ENCODE assay signal across 17 cellular contexts in genomic region chr9:96135071-96135825, GRCh38.
DNase-seq lines count a peak whose midpoint lies in the region; ATAC-seq and TF ChIP-seq lines count a peak whose summit lies in the region.
"Had no signal": no experiment of that assay in that cellular context is flagged by ENCODE, and none has a peak within 500 bp of the region (broad histone marks: within the 10 kb centered on the region; RNA-seq: fewer than 3 reads in every experiment).

No MANE protein-coding gene starts in this region.

- DNase-seq in AG10803 (ENCODE audit: low read depth): peak; percentile 31
- peak; percentile 60 for DNase-seq in IMR-90
- DNase-seq in effector memory CD8-positive, alpha-beta T cell: no peak
- DNase-seq in osteocyte (ENCODE audit: extremely low spot score, unreplicated experiment): no peak
- DNase-seq in NCI-H1105 treated with DMSO at 0.1 percent for 48 hours (lab: John Stamatoyannopoulos, UW): no peak
- no peak for DNase-seq in effector CD4-positive, alpha-beta T cell
- DNase-seq: activated CD4-positive, alpha-beta T cell treated with anti-CD3 and anti-CD28 coated beads for 36 hours; activated gamma-delta T cell; amygdala; GDM1; Karpas-422; NCI-H1417; NCI-H82; stimulated activated naive CD4-positive, alpha-beta T cell had no signal

- H2AK5ac ChIP-seq in IMR-90 (ENCODE audit: low read depth, low read length): no peak overlapping the region

- 73% methylated on average over 6 of the region's 10 CpGs; no CpG with 5 or more reads in 1 of the 2 experiments for WGBS in IMR-90 (ENCODE audit: extremely low coverage in 2 of 2, insufficient read length in 1 of 2), 2 experiments

- no peak overlapping the region for H2AFZ ChIP-seq in IMR-90 (replicated peaks; ENCODE audit: low read length, poor library complexity)

- H3K27ac Mint-ChIP-seq in effector memory CD8-positive, alpha-beta T cell: peak overlapping the region; percentile 18 to 21
- H3K27ac Mint-ChIP-seq in osteocyte (ENCODE audit: unreplicated experiment): peak overlapping the region; percentile 78
- H3K27ac Mint-ChIP-seq: activated CD4-positive, alpha-beta T cell treated with anti-CD3 and anti-CD28 coated beads for 36 hours had no signal

- H3K4me2 ChIP-seq in IMR-90 (ENCODE audit: low read depth, low read length): peak overlapping the region; percentile 46; the same call in 1 of the 2 replicates

- no peak overlapping the region for H3K27ac ChIP-seq in IMR-90 (ENCODE audit: insufficient read depth, low read length)

- peaks cover 4% of the 10 kb centered on the region; the same call in 1 of the 2 replicates for H3K9me1 ChIP-seq in IMR-90 (ENCODE audit: insufficient read depth, low read length)

- H4K20me1 ChIP-seq in IMR-90 (ENCODE audit: insufficient read depth, low read length): no peaks in the 10 kb centered on the region

- BruUV-seq in IMR-90 (replicated peaks; lab: Mats Ljungman, UMichigan): no TSS peak

- H3K18ac ChIP-seq in IMR-90 (ENCODE audit: low read depth, low read length): no peak overlapping the region; the same call in 1 of the 2 replicates

- in situ Hi-C loops in IMR-90 (cut with MboI; ENCODE audit: low sequenced_read_pairs): no loop called here

- POLR2A ChIA-PET in IMR-90 (lab: Charles Lee; ENCODE audit: unreplicated experiment): no interaction called here

- H3K56ac ChIP-seq in IMR-90 (ENCODE audit: extremely low read depth, insufficient read depth, low read length): no peak overlapping the region

- H2AK9ac ChIP-seq in IMR-90 (replicated peaks; ENCODE audit: low read depth, low read length, poor library complexity): peak overlapping the region; percentile 33

- peaks cover 0 to 9% of the 10 kb centered on the region in 2 donors for H3K4me1 Mint-ChIP-seq in effector memory CD8-positive, alpha-beta T cell (ENCODE audit: low read depth in 2 of 2)
- peaks cover 67% of the 10 kb centered on the region for H3K4me1 Mint-ChIP-seq in osteocyte (ENCODE audit: unreplicated experiment)
- H3K4me1 Mint-ChIP-seq: central memory CD8-positive, alpha-beta T cell had no signal

- H3K4ac ChIP-seq in IMR-90 (ENCODE audit: low read depth, low read length): no peak overlapping the region

- ATAC-seq in IMR-90 (ENCODE audit: low read depth) (no peak), HG02571 (IDR thresholded peaks at IDR 0.05; ENCODE audit: unreplicated experiment) (no peak)
- no peak for ATAC-seq in effector memory CD8-positive, alpha-beta T cell (replicated peaks)
- ATAC-seq: activated CD4-positive, alpha-beta T cell treated with anti-CD3 and anti-CD28 coated beads for 36 hours; left lobe of liver had no signal

- no peaks in the 10 kb centered on the region for H3K36me3 ChIP-seq in IMR-90 (ENCODE audit: control insufficient read depth, insufficient read depth, low read length)

- peaks cover 3% of the 10 kb centered on the region; the same call in 1 of the 2 replicates for H3K9me3 ChIP-seq in IMR-90 (ENCODE audit: control insufficient read depth, insufficient read depth, low read length)

- H3K9me3 Mint-ChIP-seq in effector memory CD8-positive, alpha-beta T cell: peaks cover 0 to 4% of the 10 kb centered on the region in 2 donors
- no peaks in the 10 kb centered on the region for H3K9me3 Mint-ChIP-seq in osteocyte (ENCODE audit: unreplicated experiment)

- peaks cover 31% of the 10 kb centered on the region for H3K27me3 ChIP-seq in IMR-90 (ENCODE audit: control insufficient read depth, insufficient read depth, low read length)

- H2BK5ac ChIP-seq in IMR-90 (ENCODE audit: low read depth, low read length, poor library complexity, severe bottlenecking): no peak overlapping the region

- no peak overlapping the region for H2BK120ac ChIP-seq in IMR-90 (ENCODE audit: low read depth, low read length)

- TF ChIP-seq POLR2A in IMR-90 (IDR thresholded peaks at IDR 0.05; ENCODE audit: low read depth, low read length): no peak

- dilution Hi-C loops in IMR-90 (cut with HindIII; ENCODE audit: low sequenced_read_pairs, unreplicated experiment): no loop called here

- no peak for TF ChIP-seq CTCF in AG10803 (conservative IDR thresholded peaks at IDR 0.05; ENCODE audit: low read length)
- TF ChIP-seq CTCF in IMR-90 (conservative IDR thresholded peaks at IDR 0.05; ENCODE audit: low read depth, low read length): no peak
- TF ChIP-seq CTCF in osteocyte (IDR thresholded peaks at IDR 0.05): no peak

- H3K9ac ChIP-seq in IMR-90 (ENCODE audit: low read depth, low read length): no peak overlapping the region

- peaks cover 11 to 12% of the 10 kb centered on the region in 2 donors for H3K27me3 Mint-ChIP-seq in effector memory CD8-positive, alpha-beta T cell
- no peaks in the 10 kb centered on the region for H3K27me3 Mint-ChIP-seq in osteocyte (ENCODE audit: unreplicated experiment)

- CTCF ChIA-PET in IMR-90 (lab: Yijun Ruan, JAX): no interaction called here

- H2BK15ac ChIP-seq in IMR-90 (ENCODE audit: low read depth, low read length): no peak overlapping the region

- H3K4me3 ChIP-seq in AG10803 (ENCODE audit: low read length): no peak overlapping the region
- H3K4me3 ChIP-seq in IMR-90 (ENCODE audit: insufficient read depth, low read depth, low read length): no peak overlapping the region

- no peak overlapping the region for H4K8ac ChIP-seq in IMR-90 (ENCODE audit: low read depth in 2 of 2, low read length in 2 of 2)

- no peak overlapping the region for H3K23ac ChIP-seq in IMR-90 (ENCODE audit: low read depth, low read length)

- H4K5ac ChIP-seq in IMR-90 (ENCODE audit: low read depth, low read length): no peak overlapping the region

- H3K4me1 ChIP-seq in IMR-90 (ENCODE audit: control insufficient read depth, insufficient read depth, low read length): peaks cover 25% of the 10 kb centered on the region

- TF ChIP-seq RAD21 in IMR-90 (IDR thresholded peaks at IDR 0.05; ENCODE audit: low read length): no peak

- no peaks in the 10 kb centered on the region for H3K36me3 Mint-ChIP-seq in effector memory CD8-positive, alpha-beta T cell (ENCODE audit: insufficient read depth)
- H3K36me3 Mint-ChIP-seq in osteocyte (ENCODE audit: unreplicated experiment): no peaks in the 10 kb centered on the region

- no peak overlapping the region for H4K91ac ChIP-seq in IMR-90 (ENCODE audit: insufficient read depth, low read depth, low read length)

- intact Hi-C loops in IMR-90 (cut with micrococcal nuclease): loop anchor here (10.0 kb wide), 1 partner anchor 630 kb away; no protein-coding TSS in a partner anchor

- no peak overlapping the region for H3K14ac ChIP-seq in IMR-90 (replicated peaks; ENCODE audit: low read depth, low read length)

- no peak overlapping the region for H3K4me3 Mint-ChIP-seq in effector memory CD8-positive, alpha-beta T cell
- H3K4me3 Mint-ChIP-seq in osteocyte (ENCODE audit: unreplicated experiment): no peak overlapping the region
- H3K4me3 Mint-ChIP-seq: activated CD4-positive, alpha-beta T cell treated with anti-CD3 and anti-CD28 coated beads for 36 hours; central memory CD8-positive, alpha-beta T cell had no signal

- H2BK20ac ChIP-seq in IMR-90 (ENCODE audit: low read depth, low read length): no peak overlapping the region; the same call in 1 of the 2 replicates

- H3K79me1 ChIP-seq in IMR-90 (ENCODE audit: low read depth in 1 of 2, low read length in 2 of 2): no peaks in the 10 kb centered on the region

TF ChIP-seq in IMR-90, 13 proteins besides CTCF, POLR2A, EP300 and RAD21:
- TF ChIP-seq CEBPB (IDR thresholded peaks at IDR 0.05; ENCODE audit: low read depth, low read length): no peak
- TF ChIP-seq MAFK (IDR thresholded peaks at IDR 0.05; ENCODE audit: low read depth, low read length): no peak
- no peak for TF ChIP-seq RCOR1 (IDR thresholded peaks at IDR 0.05; ENCODE audit: insufficient replicate concordance, low read length)
- no peak for TF ChIP-seq SMC3 (IDR thresholded peaks at IDR 0.05; ENCODE audit: low read depth, low read length)
- TF ChIP-seq RFX5 (IDR thresholded peaks at IDR 0.05; ENCODE audit: low read depth, low read length): no peak
- TF ChIP-seq NFE2L2 (IDR thresholded peaks at IDR 0.05; ENCODE audit: low read depth, low read length): no peak

Comparison
In these comparisons a context has a peak if more than half of its experiments do, and no peak if none do; other contexts are left out.
1. DNase-seq: peak in AG10803 (single experiment) and IMR-90 (single experiment); none in effector memory CD8-positive, alpha-beta T cell (0 of 3), osteocyte (single experiment), NCI-H1105 treated with DMSO at 0.1 percent for 48 hours (single experiment) and effector CD4-positive, alpha-beta T cell (single experiment).